Comparison of ENCODE assay signal across 14 cellular contexts in the genomic region with DNA sequence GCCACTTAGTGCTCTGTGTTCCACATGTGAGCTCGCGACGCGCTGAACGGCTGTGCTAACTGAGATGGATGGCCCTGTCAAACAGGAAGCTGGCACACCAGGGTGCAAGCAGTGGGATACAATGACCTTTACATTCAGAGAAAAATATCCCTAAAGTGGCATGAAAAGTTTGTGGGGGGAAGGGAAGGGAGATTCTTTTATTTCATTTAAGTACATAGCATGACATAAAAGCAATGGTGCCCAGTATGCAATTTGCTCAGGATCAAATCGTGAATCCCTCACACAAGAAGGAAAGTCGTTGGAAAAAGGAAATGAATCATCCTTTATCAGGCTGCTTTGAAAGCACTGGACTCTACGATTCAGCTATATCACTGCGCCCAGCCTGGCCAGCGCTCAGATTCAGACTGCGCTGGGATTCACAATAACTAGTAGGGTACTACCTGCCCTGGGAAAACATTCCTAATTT. TPM values are rescaled to one million over a fixed set of nuclear protein-coding genes. Genes with fewer than 3 reads are reported as not detected.
DNase-seq lines count a peak whose midpoint lies in the region; ATAC-seq and TF ChIP-seq lines count a peak whose summit lies in the region.
"Had no signal": no experiment of that assay in that cellular context is flagged by ENCODE, and none has a peak within 500 bp of the region (broad histone marks: within the 10 kb centered on the region; RNA-seq: fewer than 3 reads in every experiment).

No MANE protein-coding gene starts in this region.

- WGBS in esophagus squamous epithelium, 2 donors: 63 to 74% methylated on average over 7 to 11 of the region's 11 CpGs

- H3K4me3 ChIP-seq in H7 (ENCODE audit: insufficient read depth, low read depth, low read length): no peak overlapping the region
- no peak overlapping the region for H3K4me3 ChIP-seq in esophagus squamous epithelium
- H3K4me3 ChIP-seq: hepatocyte, tibial nerve had no signal

- no peak for TF ChIP-seq CTCF in nephron progenitor cell (IDR thresholded peaks at IDR 0.05)
- TF ChIP-seq CTCF in esophagus squamous epithelium (IDR thresholded peaks at IDR 0.05): no peak

- no peaks in the 10 kb centered on the region for H3K9me3 Mint-ChIP-seq in nephron progenitor cell
- H3K9me3 Mint-ChIP-seq: memory B cell had no signal

- H3K4me1 Mint-ChIP-seq in nephron progenitor cell: peaks cover 29% of the 10 kb centered on the region
- H3K4me1 Mint-ChIP-seq: memory B cell had no signal

- ATAC-seq in HG03432 (IDR thresholded peaks at IDR 0.05; ENCODE audit: unreplicated experiment): no peak

- H3K36me3 ChIP-seq in H7 (replicated peaks; ENCODE audit: control insufficient read depth, insufficient read depth, low read length) (no peaks in the 10 kb centered on the region), esophagus squamous epithelium (no peaks in the 10 kb centered on the region)

- TF ChIP-seq POLR2A in esophagus squamous epithelium (IDR thresholded peaks at IDR 0.05): no peak

- intact Hi-C loops in esophagus squamous epithelium (cut with DNase I): no loop called here

- no peaks in the 10 kb centered on the region for H3K27me3 Mint-ChIP-seq in nephron progenitor cell (ENCODE audit: low read depth, poor library complexity)

- DNase-seq in H7 (peak; percentile 12), NCI-H226 (peak; percentile 33), dermis blood vessel endothelial cell (peak; percentile 62), nephron progenitor cell (peak; percentile 33), esophagus squamous epithelium (lab: John Stamatoyannopoulos, UW) (no peak), NCI-H187 (lab: John Stamatoyannopoulos, UW) (no peak), DMS114 treated with DMSO at 0.1 percent for 48 hours (lab: John Stamatoyannopoulos, UW; ENCODE audit: unreplicated experiment) (no peak)
- DNase-seq: activated T-cell treated with anti-CD3 and anti-CD28 coated beads, Interleukin-2, amount 50 U/mL, for 48 hours; anterior cingulate cortex; NCI-H1105 had no signal

- peaks cover 26% of the 10 kb centered on the region for H3K36me3 Mint-ChIP-seq in nephron progenitor cell (ENCODE audit: low read depth)
- H3K36me3 Mint-ChIP-seq: memory B cell had no signal

- no peak overlapping the region for H3K27ac ChIP-seq in esophagus squamous epithelium
- H3K27ac ChIP-seq: hepatocyte, tibial nerve had no signal

- no peaks in the 10 kb centered on the region for H3K27me3 ChIP-seq in H7 (ENCODE audit: control insufficient read depth, insufficient read depth, low read length)
- no peaks in the 10 kb centered on the region for H3K27me3 ChIP-seq in esophagus squamous epithelium
- H3K27me3 ChIP-seq: hepatocyte, tibial nerve had no signal

- H3K9me3 ChIP-seq in esophagus squamous epithelium: no peaks in the 10 kb centered on the region
- H3K9me3 ChIP-seq: tibial nerve had no signal

- peak overlapping the region; percentile 75 for H3K27ac Mint-ChIP-seq in nephron progenitor cell
- H3K27ac Mint-ChIP-seq: memory B cell had no signal

- H3K4me3 Mint-ChIP-seq in nephron progenitor cell: peak overlapping the region; percentile 54
- H3K4me3 Mint-ChIP-seq: memory B cell had no signal

- H3K4me1 ChIP-seq in esophagus squamous epithelium: no peaks in the 10 kb centered on the region
- H3K4me1 ChIP-seq: tibial nerve had no signal

RNA-seq across cellular contexts. Expression of a gene that starts 26.0 kb away (rescaled TPM):
- total RNA-seq in H7 (2014; rRNA removed; shearing (Covaris generic)): 10.3 and 15.7 TPM in 2 replicates
- 0.33 and 0.85 TPM in 2 replicates for total RNA-seq in dermis blood vessel endothelial cell
- total RNA-seq in esophagus squamous epithelium: 1 to 10 TPM in 1 of 4 donors, under 1 TPM in 3; 0.87 to 1.1 (median 0.92) TPM

Comparison
In these comparisons a context has a peak if more than half of its experiments do, and no peak if none do; other contexts are left out.
1. DNase-seq: peak in H7 (single experiment), NCI-H226 (single experiment), dermis blood vessel endothelial cell (single experiment) and nephron progenitor cell (single experiment); none in esophagus squamous epithelium (single experiment), NCI-H187 (0 of 2) and DMS114 treated with DMSO at 0.1 percent for 48 hours (single experiment).